8 cellular contexts compared by ENCODE assay signal in genomic region chr2:166419616-166419934, GRCh38. TPM values are rescaled to one million over a fixed set of nuclear protein-coding genes. Genes with fewer than 3 reads are reported as not detected.
DNase-seq lines count a peak whose midpoint lies in the region; ATAC-seq and TF ChIP-seq lines count a peak whose summit lies in the region.

No MANE protein-coding gene starts in this region.

- peak; percentile 33; the same call in 1 of the 2 replicates for TF ChIP-seq CTCF in OCI-LY1 (IDR thresholded peaks at IDR 0.05; ENCODE audit: low read length)
- TF ChIP-seq CTCF in fibroblast of lung (conservative IDR thresholded peaks at IDR 0.05 in 1 of 2, IDR thresholded peaks at IDR 0.05 in 1 of 2; ENCODE audit: low read depth in 1 of 2, low read length in 2 of 2): peak in 1 of 2 donors; percentile 59
- TF ChIP-seq CTCF in type B pancreatic cell (conservative IDR thresholded peaks at IDR 0.05): peak; percentile 76
- no peak for TF ChIP-seq CTCF in gastrocnemius medialis (IDR thresholded peaks at IDR 0.05 in 4 of 5, conservative IDR thresholded peaks at IDR 0.05 in 1 of 5)

- H3K4me2 ChIP-seq in OCI-LY1 (ENCODE audit: low read length) (no peak overlapping the region), fibroblast of lung (ENCODE audit: extremely low read depth, insufficient read depth, low read length) (no peak overlapping the region)

- H3K27me3 Mint-ChIP-seq in type B pancreatic cell: no peaks in the 10 kb centered on the region

- no peak overlapping the region for H3K27ac ChIP-seq in OCI-LY1 (ENCODE audit: low read depth, low read length, poor library complexity, severe bottlenecking)
- H3K27ac ChIP-seq in fibroblast of lung (ENCODE audit: insufficient read depth, low read length): no peak overlapping the region
- no peak overlapping the region for H3K27ac ChIP-seq in gastrocnemius medialis

- H3K4me1 ChIP-seq in OCI-LY1 (ENCODE audit: insufficient read depth, low read length, severe bottlenecking) (no peaks in the 10 kb centered on the region), fibroblast of lung (ENCODE audit: control insufficient read depth, extremely low read depth, insufficient read depth, low read length) (no peaks in the 10 kb centered on the region), gastrocnemius medialis (no peaks in the 10 kb centered on the region)

- H3K4me1 Mint-ChIP-seq in type B pancreatic cell (ENCODE audit: unreplicated experiment): no peaks in the 10 kb centered on the region

- H3K36me3 ChIP-seq in OCI-LY1 (ENCODE audit: insufficient read depth, low read length): no peaks in the 10 kb centered on the region
- H3K36me3 ChIP-seq in fibroblast of lung (ENCODE audit: control insufficient read depth, insufficient read depth, low read length): no peaks in the 10 kb centered on the region
- H3K36me3 ChIP-seq in gastrocnemius medialis: no peaks in the 10 kb centered on the region

- H3K9me3 Mint-ChIP-seq in type B pancreatic cell: no peaks in the 10 kb centered on the region

- no peaks in the 10 kb centered on the region for H3K9me3 ChIP-seq in OCI-LY1 (ENCODE audit: low read length)
- H3K9me3 ChIP-seq in fibroblast of lung (ENCODE audit: control insufficient read depth, insufficient read depth, low read depth, low read length): no peaks in the 10 kb centered on the region
- H3K9me3 ChIP-seq in gastrocnemius medialis: no peaks in the 10 kb centered on the region

- no peaks in the 10 kb centered on the region for H3K9me2 ChIP-seq in OCI-LY1 (ENCODE audit: low read depth, low read length)

- in situ Hi-C loops in gastrocnemius medialis (cut with MboI; ENCODE audit: low sequenced_read_pairs in 4 of 4): no loop called here

- DNase-seq in NCI-H524 (lab: John Stamatoyannopoulos, UW) (peak; percentile 12 to 54), NCI-H524 treated with DMSO at 0.1 percent for 48 hours (lab: John Stamatoyannopoulos, UW) (no peak), fibroblast of lung (ENCODE audit: low read depth in 2 of 2) (peak; percentile 44 to 75), type B pancreatic cell (ENCODE audit: extremely low spot score, unreplicated experiment) (no peak), gastrocnemius medialis (no peak)
- DNase-seq in activated naive CD4-positive, alpha-beta T cell (lab: John Stamatoyannopoulos, UW): no peak

- intact Hi-C loops in gastrocnemius medialis (cut with DNase I; ENCODE audit: low total_unique reads): no loop called here

- no peaks in the 10 kb centered on the region for H3K36me3 Mint-ChIP-seq in type B pancreatic cell

- no peak overlapping the region for H3K27ac Mint-ChIP-seq in type B pancreatic cell

- H3K4me3 Mint-ChIP-seq in type B pancreatic cell: no peak overlapping the region

- H4K20me1 ChIP-seq in OCI-LY1 (ENCODE audit: insufficient read depth, low read length) (no peaks in the 10 kb centered on the region), fibroblast of lung (ENCODE audit: control insufficient read depth, extremely low read depth, insufficient read depth, low read length) (no peaks in the 10 kb centered on the region)

- ATAC-seq in gastrocnemius medialis (no peak), HG02885 (IDR thresholded peaks at IDR 0.05; ENCODE audit: poor library complexity, unreplicated experiment) (no peak)

- no peaks in the 10 kb centered on the region for H3F3A ChIP-seq in OCI-LY1 (ENCODE audit: insufficient read depth, low read length)

- no peak overlapping the region for H2AFZ ChIP-seq in OCI-LY1 (ENCODE audit: low read length)
- no peak overlapping the region for H2AFZ ChIP-seq in fibroblast of lung (ENCODE audit: low read length)

- H3K9ac ChIP-seq in OCI-LY1 (ENCODE audit: low read length) (no peak overlapping the region), fibroblast of lung (ENCODE audit: insufficient read depth, low read length) (no peak overlapping the region)

- no peaks in the 10 kb centered on the region for H3K79me2 ChIP-seq in OCI-LY1 (ENCODE audit: insufficient read depth, low read length)
- no peaks in the 10 kb centered on the region for H3K79me2 ChIP-seq in fibroblast of lung (ENCODE audit: control insufficient read depth, insufficient read depth, low read length)

- H3K4me3 ChIP-seq in OCI-LY1 (ENCODE audit: low read depth, low read length, poor library complexity, severe bottlenecking) (no peak overlapping the region), fibroblast of lung (replicated peaks in 1 of 4; ENCODE audit: control extremely low read depth in 1 of 4, insufficient read depth in 1 of 4, low read depth in 3 of 4, low read length in 4 of 4) (no peak overlapping the region), gastrocnemius medialis (no peak overlapping the region)

- TF ChIP-seq POLR2A in gastrocnemius medialis (IDR thresholded peaks at IDR 0.05): no peak

- H3K27me3 ChIP-seq in OCI-LY1 (ENCODE audit: insufficient read depth, low read length) (no peaks in the 10 kb centered on the region), fibroblast of lung (ENCODE audit: control insufficient read depth, insufficient read depth, low read length) (no peaks in the 10 kb centered on the region), gastrocnemius medialis (no peaks in the 10 kb centered on the region)

RNA-seq across cellular contexts. Expression of gene SCN9A, which starts 43.8 kb away (rescaled TPM):
- total RNA-seq in fibroblast of lung: 58.6 and 105 TPM in 2 replicates
- 31.2 and 64.2 TPM in 2 replicates for polyA plus RNA-seq in fibroblast of lung
- polyA plus RNA-seq in fibroblast of lung (2012): 15.7 and 34.1 TPM in 2 replicates
- polyA minus RNA-seq in fibroblast of lung (ENCODE audit: low replicate concordance): 98.1 and 102 TPM in 2 replicates
- total RNA-seq in type B pancreatic cell (ENCODE audit: low replicate concordance): 6.2 and 8.3 TPM in 2 replicates
- 1 to 10 TPM in 1 of 4 donors, under 1 TPM in 3; 0.10 to 1.1 (median 0.49) TPM for total RNA-seq in gastrocnemius medialis

Comparison
In these comparisons a context has a peak if more than half of its experiments do, and no peak if none do; other contexts are left out.
1. DNase-seq: peak in NCI-H524 (2 of 2) and fibroblast of lung (2 of 2); none in NCI-H524 treated with DMSO at 0.1 percent for 48 hours (single experiment), type B pancreatic cell (single experiment), gastrocnemius medialis (0 of 2) and activated naive CD4-positive, alpha-beta T cell (0 of 4).
2. CTCF ChIP-seq: peak in OCI-LY1 (single experiment) and type B pancreatic cell (single experiment); none in gastrocnemius medialis (0 of 5).